Comparison of ENCODE assay signal across 1 cellular context in the genomic region with DNA sequence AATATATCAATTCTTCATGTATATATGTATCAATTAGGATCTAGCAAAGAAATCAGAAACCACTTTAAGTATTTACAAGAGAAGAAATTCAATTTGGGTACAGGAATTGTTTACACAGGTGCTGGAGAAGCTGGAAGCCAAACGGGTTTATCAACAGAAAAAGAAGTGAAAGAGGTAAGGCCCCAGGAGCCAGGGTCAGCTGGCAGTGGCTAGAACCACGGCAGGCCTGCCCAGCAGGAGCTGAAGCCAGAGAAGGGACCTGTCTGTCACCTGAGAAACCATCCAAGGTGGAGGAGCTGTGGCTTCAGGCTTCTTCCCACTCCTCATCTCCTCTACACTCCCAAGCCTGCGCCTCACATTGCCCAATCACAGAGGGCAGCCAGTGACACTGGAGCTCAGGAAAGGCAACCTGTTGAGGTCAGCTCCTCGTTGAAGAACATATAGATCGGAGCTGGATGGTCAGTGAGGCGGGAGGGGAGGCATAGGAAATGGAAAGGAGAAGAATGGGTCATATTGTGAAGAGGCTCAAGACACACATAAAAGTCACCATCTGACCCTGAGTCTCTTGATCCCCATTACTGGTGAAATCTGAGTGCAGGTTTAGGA.
TF ChIP-seq lines count a peak whose summit lies in the region.

No MANE protein-coding gene starts in this region.

TF ChIP-seq in HepG2, 621 proteins besides CTCF, POLR2A, EP300 and RAD21 (continued from another document):
- TF ChIP-seq, protein P1, sequence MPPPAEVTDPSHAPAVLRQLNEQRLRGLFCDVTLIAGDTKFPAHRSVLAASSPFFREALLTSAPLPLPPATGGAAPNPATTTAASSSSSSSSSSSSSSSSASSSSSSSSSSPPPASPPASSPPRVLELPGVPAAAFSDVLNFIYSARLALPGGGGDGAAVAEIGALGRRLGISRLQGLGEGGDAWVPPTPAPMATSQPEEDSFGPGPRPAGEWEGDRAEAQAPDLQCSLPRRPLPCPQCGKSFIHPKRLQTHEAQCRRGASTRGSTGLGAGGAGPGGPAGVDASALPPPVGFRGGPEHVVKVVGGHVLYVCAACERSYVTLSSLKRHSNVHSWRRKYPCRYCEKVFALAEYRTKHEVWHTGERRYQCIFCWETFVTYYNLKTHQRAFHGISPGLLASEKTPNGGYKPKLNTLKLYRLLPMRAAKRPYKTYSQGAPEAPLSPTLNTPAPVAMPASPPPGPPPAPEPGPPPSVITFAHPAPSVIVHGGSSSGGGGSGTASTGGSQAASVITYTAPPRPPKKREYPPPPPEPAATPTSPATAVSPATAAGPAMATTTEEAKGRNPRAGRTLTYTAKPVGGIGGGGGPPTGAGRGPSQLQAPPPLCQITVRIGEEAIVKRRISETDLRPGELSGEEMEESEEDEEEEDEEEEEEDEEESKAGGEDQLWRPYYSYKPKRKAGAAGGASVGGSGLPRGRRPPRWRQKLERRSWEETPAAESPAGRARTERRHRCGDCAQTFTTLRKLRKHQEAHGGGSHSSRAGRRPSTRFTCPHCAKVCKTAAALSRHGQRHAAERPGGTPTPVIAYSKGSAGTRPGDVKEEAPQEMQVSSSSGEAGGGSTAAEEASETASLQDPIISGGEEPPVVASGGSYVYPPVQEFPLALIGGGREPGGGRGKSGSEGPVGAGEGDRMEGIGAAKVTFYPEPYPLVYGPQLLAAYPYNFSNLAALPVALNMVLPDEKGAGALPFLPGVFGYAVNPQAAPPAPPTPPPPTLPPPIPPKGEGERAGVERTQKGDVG (CRISPR knock-in tag; IDR thresholded peaks at IDR 0.05; ENCODE audit: borderline replicate concordance), result no peak
- TF ChIP-seq, protein P2, sequence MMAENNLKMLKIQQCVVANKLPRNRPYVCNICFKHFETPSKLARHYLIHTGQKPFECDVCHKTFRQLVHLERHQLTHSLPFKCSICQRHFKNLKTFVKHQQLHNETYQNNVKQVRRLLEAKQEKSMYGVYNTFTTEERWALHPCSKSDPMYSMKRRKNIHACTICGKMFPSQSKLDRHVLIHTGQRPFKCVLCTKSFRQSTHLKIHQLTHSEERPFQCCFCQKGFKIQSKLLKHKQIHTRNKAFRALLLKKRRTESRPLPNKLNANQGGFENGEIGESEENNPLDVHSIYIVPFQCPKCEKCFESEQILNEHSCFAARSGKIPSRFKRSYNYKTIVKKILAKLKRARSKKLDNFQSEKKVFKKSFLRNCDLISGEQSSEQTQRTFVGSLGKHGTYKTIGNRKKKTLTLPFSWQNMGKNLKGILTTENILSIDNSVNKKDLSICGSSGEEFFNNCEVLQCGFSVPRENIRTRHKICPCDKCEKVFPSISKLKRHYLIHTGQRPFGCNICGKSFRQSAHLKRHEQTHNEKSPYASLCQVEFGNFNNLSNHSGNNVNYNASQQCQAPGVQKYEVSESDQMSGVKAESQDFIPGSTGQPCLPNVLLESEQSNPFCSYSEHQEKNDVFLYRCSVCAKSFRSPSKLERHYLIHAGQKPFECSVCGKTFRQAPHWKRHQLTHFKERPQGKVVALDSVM (CRISPR knock-in tag; IDR thresholded peaks at IDR 0.05), result no peak
